In the genomic region with DNA sequence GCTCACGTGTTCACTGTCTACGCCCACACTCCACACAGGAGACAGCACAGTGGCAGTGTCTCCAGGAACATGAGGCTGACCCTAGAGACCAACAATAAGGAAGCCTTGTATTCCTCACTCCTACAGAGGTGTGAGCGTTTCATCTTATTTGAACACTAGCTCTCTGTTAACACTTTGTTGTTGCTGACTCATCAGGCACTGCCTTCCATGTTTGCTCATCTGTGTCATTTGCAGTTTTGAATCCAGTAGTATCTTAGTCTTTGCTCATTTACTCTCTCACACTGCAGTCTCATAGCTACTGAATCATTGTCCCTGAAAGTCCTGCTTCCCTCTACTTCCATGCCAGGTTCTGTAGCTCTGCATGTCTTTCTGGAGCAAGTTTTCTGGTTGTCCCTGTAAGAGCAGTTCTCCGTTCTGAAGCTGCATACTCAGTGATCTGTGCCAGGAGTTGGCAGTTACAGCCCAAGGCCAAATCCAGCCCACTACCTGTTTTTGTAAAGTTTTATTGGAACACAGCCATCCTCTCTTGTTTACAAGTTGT, we compare ENCODE assay signal across 1 cellular context.
A peak's percentile ranks its signal among the peaks of the same experiment; 100 is the strongest.
TF ChIP-seq lines count a peak whose summit lies in the region.

No MANE protein-coding gene starts in this region.

TF ChIP-seq in K562, 482 proteins besides CTCF, POLR2A, EP300 and RAD21 (continued from another document):
- TF ChIP-seq HOMEZ (CRISPR knock-in tag; IDR thresholded peaks at IDR 0.05) (no peak), WHSC1 (IDR thresholded peaks at IDR 0.05; ENCODE audit: low read length) (no peak), ILK (tag; IDR thresholded peaks at IDR 0.05; ENCODE audit: borderline replicate concordance, low read depth) (no peak), ZNF316 (IDR thresholded peaks at IDR 0.05) (peak; percentile 92), MAFK (IDR thresholded peaks at IDR 0.05; ENCODE audit: low read length) (peak; percentile 56; the same call in 1 of the 2 replicates), MCM3 (IDR thresholded peaks at IDR 0.05) (no peak), GTF2F1 (IDR thresholded peaks at IDR 0.05; ENCODE audit: low read depth, low read length) (no peak), NFE2 (IDR thresholded peaks at IDR 0.05; ENCODE audit: low read depth) (peak; percentile 72), NONO (IDR thresholded peaks at IDR 0.05; ENCODE audit: low read depth in 2 of 2, low read length in 1 of 2) (no peak), ZC3H4 (CRISPR knock-in tag; IDR thresholded peaks at IDR 0.05; ENCODE audit: borderline replicate concordance) (no peak), CBFA2T2 (conservative IDR thresholded peaks at IDR 0.05) (no peak), JUND (IDR thresholded peaks at IDR 0.05; ENCODE audit: borderline replicate concordance, low read depth, low read length) (peak; percentile 25; the same call in 1 of the 2 replicates), JUND (tag; IDR thresholded peaks at IDR 0.05; ENCODE audit: borderline replicate concordance, low read depth, low read length) (peak; percentile 63; the same call in 1 of the 3 replicates), MAFG (tag; conservative IDR thresholded peaks at IDR 0.05) (peak; percentile 89), ZNF76 (CRISPR knock-in tag; IDR thresholded peaks at IDR 0.05; ENCODE audit: borderline replicate concordance) (no peak), NFRKB (IDR thresholded peaks at IDR 0.05; ENCODE audit: low read depth) (no peak), NCOA1 (IDR thresholded peaks at IDR 0.05; ENCODE audit: low read depth) (no peak), POLR2AphosphoS2 (IDR thresholded peaks at IDR 0.05; ENCODE audit: low read length) (no peak), RFX7 (CRISPR knock-in tag; IDR thresholded peaks at IDR 0.05) (no peak), GABPB1 (CRISPR knock-in tag; IDR thresholded peaks at IDR 0.05) (no peak), MTA1 (IDR thresholded peaks at IDR 0.05; ENCODE audit: borderline replicate concordance) (no peak), MITF (IDR thresholded peaks at IDR 0.05) (no peak), E2F5 (CRISPR knock-in tag; IDR thresholded peaks at IDR 0.05) (no peak), ZNF134 (CRISPR knock-in tag; conservative IDR thresholded peaks at IDR 0.05) (no peak), MAFF (IDR thresholded peaks at IDR 0.05; ENCODE audit: low read length) (peak; percentile 56; the same call in 1 of the 2 replicates), MBD2 (IDR thresholded peaks at IDR 0.05; ENCODE audit: borderline replicate concordance, low read depth) (no peak), SRSF7 (optimal IDR thresholded peaks at IDR 0.05; ENCODE audit: low read depth, low read length) (no peak), LARP7 (IDR thresholded peaks at IDR 0.05) (no peak), ETS2 (tag; IDR thresholded peaks at IDR 0.05; ENCODE audit: borderline replicate concordance, poor library complexity, severe bottlenecking) (no peak)
- TF ChIP-seq, protein P1, sequence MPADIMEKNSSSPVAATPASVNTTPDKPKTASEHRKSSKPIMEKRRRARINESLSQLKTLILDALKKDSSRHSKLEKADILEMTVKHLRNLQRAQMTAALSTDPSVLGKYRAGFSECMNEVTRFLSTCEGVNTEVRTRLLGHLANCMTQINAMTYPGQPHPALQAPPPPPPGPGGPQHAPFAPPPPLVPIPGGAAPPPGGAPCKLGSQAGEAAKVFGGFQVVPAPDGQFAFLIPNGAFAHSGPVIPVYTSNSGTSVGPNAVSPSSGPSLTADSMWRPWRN (IDR thresholded peaks at IDR 0.05; ENCODE audit: low read depth) = no peak
